ENCODE assay signal across 8 cellular contexts in genomic region chr10:69408318-69409175, GRCh38. TPM values are rescaled to one million over a fixed set of nuclear protein-coding genes. Genes with fewer than 3 reads are reported as not detected.
DNase-seq lines count a peak whose midpoint lies in the region; ATAC-seq and TF ChIP-seq lines count a peak whose summit lies in the region.

No MANE protein-coding gene starts in this region.

- peak; percentile 85 for ATAC-seq in HG02571 (IDR thresholded peaks at IDR 0.05; ENCODE audit: unreplicated experiment)

- H3K27me3 ChIP-seq in parathyroid adenoma (ENCODE audit: control insufficient read depth, insufficient read depth, low read length) (no peaks in the 10 kb centered on the region), tibial nerve (no peaks in the 10 kb centered on the region)

- no peaks in the 10 kb centered on the region for H3K27me3 Mint-ChIP-seq in activated naive CD4-positive, alpha-beta T cell treated with anti-CD3 and anti-CD28 coated beads, Interleukin-2, amount 50 U/mL, for 24 hours
- peaks cover 7% of the 10 kb centered on the region for H3K27me3 Mint-ChIP-seq in glutamatergic neuron (ENCODE audit: unreplicated experiment)

- TF ChIP-seq POLR2A in NB4 (IDR thresholded peaks at IDR 0.05; ENCODE audit: extremely low read depth, insufficient read length) (no peak), tibial nerve (IDR thresholded peaks at IDR 0.05) (peak; percentile 7 to 37)

- H3K27ac ChIP-seq in SK-N-MC (no peak overlapping the region), parathyroid adenoma (peak overlapping the region; percentile 56), tibial nerve (peak overlapping the region; percentile 86 to 95 (median 92))

- peak overlapping the region; percentile 12 for H3K4me3 ChIP-seq in GM12864 (ENCODE audit: low read depth, low read length)
- H3K4me3 ChIP-seq in NB4 (ENCODE audit: low read depth, low read length): no peak overlapping the region
- peak overlapping the region; percentile 51 for H3K4me3 ChIP-seq in SK-N-MC
- peak overlapping the region; percentile 44 for H3K4me3 ChIP-seq in parathyroid adenoma (ENCODE audit: low read depth, low read length)
- peak overlapping the region; percentile 44 to 56 (median 48) for H3K4me3 ChIP-seq in tibial nerve

- H3K9ac ChIP-seq in SK-N-MC (ENCODE audit: insufficient read length) (no peak overlapping the region), parathyroid adenoma (no peak overlapping the region)

- DNase-seq in GM12864 (ENCODE audit: low read depth) (peak; percentile 64), NB4 (ENCODE audit: low read depth) (peak; percentile 93), SK-N-MC (ENCODE audit: low read depth, low spot score) (no peak), glutamatergic neuron (peak; percentile 95), tibial nerve (ENCODE audit: low spot score in 2 of 2) (peak; percentile 86 to 87)

- H3K9me3 ChIP-seq in SK-N-MC (ENCODE audit: low read depth, low read length) (no peaks in the 10 kb centered on the region), parathyroid adenoma (ENCODE audit: control insufficient read depth, low read length) (no peaks in the 10 kb centered on the region), tibial nerve (no peaks in the 10 kb centered on the region)

- no peaks in the 10 kb centered on the region for H3K79me2 ChIP-seq in parathyroid adenoma

- H3K4me2 ChIP-seq in parathyroid adenoma (ENCODE audit: low read length): peak overlapping the region; percentile 71

- H3K27ac Mint-ChIP-seq in activated naive CD4-positive, alpha-beta T cell treated with anti-CD3 and anti-CD28 coated beads, Interleukin-2, amount 50 U/mL, for 24 hours: peak overlapping the region; percentile 93
- peak overlapping the region; percentile 43 for H3K27ac Mint-ChIP-seq in glutamatergic neuron (ENCODE audit: unreplicated experiment)

- H3K4me3 Mint-ChIP-seq in activated naive CD4-positive, alpha-beta T cell treated with anti-CD3 and anti-CD28 coated beads, Interleukin-2, amount 50 U/mL, for 24 hours: peak overlapping the region; percentile 78
- peak overlapping the region; percentile 74 for H3K4me3 Mint-ChIP-seq in glutamatergic neuron (ENCODE audit: unreplicated experiment)

- 5% methylated on average over 23 to 31 of the region's 64 CpGs for WGBS in tibial nerve, 2 donors

- peak overlapping the region; percentile 87 for H2AFZ ChIP-seq in parathyroid adenoma

- H3K4me1 ChIP-seq in parathyroid adenoma (peaks cover 6% of the 10 kb centered on the region), tibial nerve (peaks cover 0 to 46% (median 25%) of the 10 kb centered on the region in 4 donors)

- no peaks in the 10 kb centered on the region for H3K9me3 Mint-ChIP-seq in activated naive CD4-positive, alpha-beta T cell treated with anti-CD3 and anti-CD28 coated beads, Interleukin-2, amount 50 U/mL, for 24 hours
- peaks cover 12% of the 10 kb centered on the region for H3K9me3 Mint-ChIP-seq in glutamatergic neuron (ENCODE audit: unreplicated experiment)

- H3K36me3 ChIP-seq in SK-N-MC (ENCODE audit: insufficient read depth, low read length): no peaks in the 10 kb centered on the region
- H3K36me3 ChIP-seq in parathyroid adenoma (ENCODE audit: control insufficient read depth, insufficient read depth, low read length): no peaks in the 10 kb centered on the region
- H3K36me3 ChIP-seq in tibial nerve: no peaks in the 10 kb centered on the region

- peaks cover 4% of the 10 kb centered on the region for H3K36me3 Mint-ChIP-seq in activated naive CD4-positive, alpha-beta T cell treated with anti-CD3 and anti-CD28 coated beads, Interleukin-2, amount 50 U/mL, for 24 hours
- H3K36me3 Mint-ChIP-seq in glutamatergic neuron (ENCODE audit: unreplicated experiment): peaks cover 4% of the 10 kb centered on the region

- H3K4me1 Mint-ChIP-seq in activated naive CD4-positive, alpha-beta T cell treated with anti-CD3 and anti-CD28 coated beads, Interleukin-2, amount 50 U/mL, for 24 hours: peaks cover 17% of the 10 kb centered on the region
- peaks cover 22% of the 10 kb centered on the region for H3K4me1 Mint-ChIP-seq in glutamatergic neuron (ENCODE audit: low read depth, unreplicated experiment)

- TF ChIP-seq CTCF in GM12864 (IDR thresholded peaks at IDR 0.05; ENCODE audit: low read depth, low read length, missing control alignments) (peak; percentile 58), NB4 (IDR thresholded peaks at IDR 0.05; ENCODE audit: low read depth, low read length) (peak; percentile 59), glutamatergic neuron (IDR thresholded peaks at IDR 0.05; ENCODE audit: partially characterized antibody, unreplicated experiment) (peak; percentile 93), parathyroid adenoma (IDR thresholded peaks at IDR 0.05) (peak; percentile 61), tibial nerve (IDR thresholded peaks at IDR 0.05) (peak; percentile 57 to 98 (median 73))

- TF ChIP-seq EP300 in tibial nerve (IDR thresholded peaks at IDR 0.05): peak in 1 of 2 donors; percentile 65

RNA-seq across cellular contexts. Expression of gene TACR2, which starts 8.2 kb away (rescaled TPM):
- total RNA-seq in glutamatergic neuron (ENCODE audit: unreplicated experiment) (not detected), tibial nerve (1 to 10 TPM in 2 of 4 donors, under 1 TPM in 2; 0.59 to 4.6 (median 1.2) TPM)

RNA-seq across cellular contexts. Expression of gene TSPAN15, which starts 42.7 kb away (rescaled TPM):
- total RNA-seq in glutamatergic neuron (ENCODE audit: unreplicated experiment): 49.8 TPM
- 100 to 1,000 TPM in 1 of 4 donors, 10 to 100 TPM in 3; 46.9 to 117 (median 92.7) TPM for total RNA-seq in tibial nerve
